ENCODE assay signal across 33 cellular contexts in genomic region chrX:22429704-22430103, GRCh38.
"Had no signal": no experiment of that assay in that cellular context is flagged by ENCODE, and none has a peak within 500 bp of the region (broad histone marks: within the 10 kb centered on the region; RNA-seq: fewer than 3 reads in every experiment).

No MANE protein-coding gene starts in this region.

- H3K9me3 ChIP-seq: ascending aorta had no signal

- H3K4me1 ChIP-seq: ascending aorta had no signal

- DNase-seq: activated CD4-positive, alpha-beta memory T cell treated with anti-CD3 and anti-CD28 coated beads, Interleukin-2, amount 10 ng/mL, durations not matched to agents 7 days and 5 days; activated CD4-positive, alpha-beta T cell treated with anti-CD3 and anti-CD28 coated beads for 1 hour; activated CD4-positive, alpha-beta T cell treated with anti-CD3 and anti-CD28 coated beads for 36 hours; activated CD4-positive, alpha-beta T cell treated with anti-CD3 and anti-CD28 coated beads for 48 hours; activated CD4-positive, alpha-beta T cell treated with anti-CD3 and anti-CD28 coated beads, Interleukin-2, amount 10 ng/mL, durations not matched to agents 7 days and 5 days; activated CD4-positive, alpha-beta T cell treated with anti-CD3 and anti-CD28 coated beads, Interleukin-2, amount 50 U/mL, for 48 hours; activated CD4-positive, CD25-positive, alpha-beta regulatory T cell; activated CD8-positive, alpha-beta memory T cell treated with anti-CD3 and anti-CD28 coated beads for 24 hours; activated CD8-positive, alpha-beta memory T cell treated with anti-CD3 and anti-CD28 coated beads, Interleukin-2, amount 10 ng/mL, durations not matched to agents 7 days and 5 days; activated CD8-positive, alpha-beta memory T cell treated with anti-CD3 and anti-CD28 coated beads, Interleukin-2, amount 50 U/mL, for 48 hours; activated CD8-positive, alpha-beta T cell treated with anti-CD3 and anti-CD28 coated beads, Interleukin-2, amount 10 ng/mL, durations not matched to agents 7 days and 5 days; activated effector memory CD4-positive, alpha-beta T cell treated with Interleukin-2 at 50 U/mL for 16 hours; activated gamma-delta T cell; activated naive CD4-positive, alpha-beta T cell treated with anti-CD3 and anti-CD28 coated beads, Interleukin-2, amount 10 ng/mL, durations not matched to agents 7 days and 5 days; activated naive CD4-positive, alpha-beta T cell treated with Interleukin-2 at 50 U/mL for 16 hours; activated naive CD8-positive, alpha-beta T cell treated with anti-CD3 and anti-CD28 coated beads, Interleukin-2, amount 10 ng/mL, durations not matched to agents 7 days and 5 days; activated naive CD8-positive, alpha-beta T cell treated with anti-CD3 and anti-CD28 coated beads, Interleukin-2, amount 50 U/mL, for 24 hours; activated T-cell treated with anti-CD3 and anti-CD28 coated beads, Interleukin-2, amount 50 U/mL, for 24 hours; activated T-cell treated with anti-CD3 and anti-CD28 coated beads, Interleukin-2, amount 50 U/mL, for 48 hours; amygdala; anterior cingulate cortex; caudate nucleus; cerebellar nuclear complex; T-helper 1 cell; T-helper 2 cell; T-helper 9 cell; WERI-Rb-1 had no signal

- H3K27ac ChIP-seq: ascending aorta, cardiac muscle cell, WERI-Rb-1 had no signal

- H3K27me3 ChIP-seq: ascending aorta, cardiac muscle cell had no signal

- FAIRE-seq: bronchial epithelial cell, TTC549 had no signal

- H3K4me3 ChIP-seq: ascending aorta, cardiac muscle cell had no signal

- H3K36me3 ChIP-seq: ascending aorta, cardiac muscle cell, WERI-Rb-1 had no signal

- ATAC-seq: activated CD4-positive, alpha-beta T cell treated with anti-CD3 and anti-CD28 coated beads for 36 hours; activated CD4-positive, CD25-positive, alpha-beta regulatory T cell treated with anti-CD3 and anti-CD28 coated beads, Interleukin-2, amount 50 U/mL, for 24 hours; activated CD8-positive, alpha-beta memory T cell treated with anti-CD3 and anti-CD28 coated beads, Interleukin-2, amount 10 ng/mL, durations not matched to agents 7 days and 5 days; activated CD8-positive, alpha-beta T cell treated with anti-CD3 and anti-CD28 coated beads, Interleukin-2, amount 10 ng/mL, durations not matched to agents 7 days and 5 days; activated naive CD8-positive, alpha-beta T cell treated with anti-CD3 and anti-CD28 coated beads, Interleukin-2, amount 50 U/mL, for 24 hours; WTC11 had no signal
